In genomic region chr15:45185069-45185779, GRCh38 we compare ENCODE assay signal across 16 cellular contexts. TPM values are rescaled to one million over a fixed set of nuclear protein-coding genes. Genes with fewer than 3 reads are reported as not detected.
DNase-seq lines count a peak whose midpoint lies in the region; ATAC-seq and TF ChIP-seq lines count a peak whose summit lies in the region.
"Had no signal": no experiment of that assay in that cellular context is flagged by ENCODE, and none has a peak within 500 bp of the region (broad histone marks: within the 10 kb centered on the region; RNA-seq: fewer than 3 reads in every experiment).

No MANE protein-coding gene starts in this region.

- BruUV-seq in A673 (replicated peaks; lab: Mats Ljungman, UMichigan), result no TSS peak

- peaks cover 32% of the 10 kb centered on the region for H3K4me1 Mint-ChIP-seq in CD8-positive, alpha-beta T cell (ENCODE audit: low read depth)
- H3K4me1 Mint-ChIP-seq in nephron, result peaks cover 51% of the 10 kb centered on the region

- no peaks in the 10 kb centered on the region for H3K9me3 Mint-ChIP-seq in CD8-positive, alpha-beta T cell
- no peaks in the 10 kb centered on the region for H3K9me3 Mint-ChIP-seq in nephron
- H3K9me3 Mint-ChIP-seq: stimulated activated naive CD8-positive, alpha-beta T cell treated with anti-CD3 and anti-CD28 coated beads, Interleukin-15, Interleukin-2, amounts not matched to agents 100 ng/mL and 50 ng/mL, for 24 hours had no signal

- peaks cover 4% of the 10 kb centered on the region for H3K36me3 Mint-ChIP-seq in CD8-positive, alpha-beta T cell
- peaks cover 9% of the 10 kb centered on the region for H3K36me3 Mint-ChIP-seq in nephron (ENCODE audit: low read depth)

- H3K27ac ChIP-seq in A673 (ENCODE audit: low read depth, low read length, poor library complexity, severe bottlenecking), result peak overlapping the region; percentile 80
- H3K27ac ChIP-seq in CD8-positive, alpha-beta T cell (ENCODE audit: low read depth, low read length), result no peak overlapping the region
- H3K27ac ChIP-seq in ascending aorta, result peak overlapping the region; percentile 89 to 98
- H3K27ac ChIP-seq: C4-2B, VCaP had no signal

- TF ChIP-seq CTCF in A673 (conservative IDR thresholded peaks at IDR 0.05; ENCODE audit: low read depth, low read length), result no peak
- no peak for TF ChIP-seq CTCF in CD8-positive, alpha-beta T cell (IDR thresholded peaks at IDR 0.05)
- TF ChIP-seq CTCF in ascending aorta (IDR thresholded peaks at IDR 0.05), result no peak
- TF ChIP-seq CTCF in nephron (IDR thresholded peaks at IDR 0.05; ENCODE audit: unreplicated experiment in 3 of 3), result no peak

- no peaks in the 10 kb centered on the region for H3K27me3 Mint-ChIP-seq in CD8-positive, alpha-beta T cell (ENCODE audit: low read depth)
- no peaks in the 10 kb centered on the region for H3K27me3 Mint-ChIP-seq in nephron (ENCODE audit: low read depth)

- peak overlapping the region; percentile 89 for H3K4me3 ChIP-seq in A673 (ENCODE audit: low read depth, low read length, poor library complexity, severe bottlenecking)
- no peak overlapping the region for H3K4me3 ChIP-seq in CD8-positive, alpha-beta T cell (ENCODE audit: low read depth, low read length)
- H3K4me3 ChIP-seq in ascending aorta, result no peak overlapping the region

- intact Hi-C loops in A673 (cut with micrococcal nuclease; ENCODE audit: unreplicated experiment), result no loop called here
- intact Hi-C loops in CD8-positive, alpha-beta T cell (cut with DNase I, micrococcal nuclease), result loop anchor here in 1 of 2 experiments (10.0 kb wide), 1 partner anchor 160 kb away; the partner anchor contains the start of gene SORD
- intact Hi-C loops in ascending aorta (cut with DNase I), result loop anchor here (5.0 kb wide), 2 partner anchors 192 to 272 kb away; partner anchors contain the start of gene GATM

- peak overlapping the region; percentile 50 for H3K27ac Mint-ChIP-seq in CD8-positive, alpha-beta T cell
- peak overlapping the region in 2 of 3 experiments; percentile 60 to 72 for H3K27ac Mint-ChIP-seq in nephron
- H3K27ac Mint-ChIP-seq: stimulated activated naive CD8-positive, alpha-beta T cell treated with anti-CD3 and anti-CD28 coated beads, Interleukin-15, Interleukin-2, amounts not matched to agents 100 ng/mL and 50 ng/mL, for 24 hours had no signal

- CTCF ChIA-PET in A673 (lab: Charles Lee), result interaction anchor here (0.7 to 1.3 kb wide), 2 partner anchors 13 to 22 kb away, joined by 3 to 6 read pairs; no protein-coding TSS in a partner anchor
- CTCF ChIA-PET in CD8-positive, alpha-beta T cell (lab: Charles Lee), result interaction anchor here (0.6 to 3.0 kb wide), 7 partner anchors 8 to 272 kb away, joined by 3 to 19 read pairs (median 5); no protein-coding TSS in a partner anchor

- ATAC-seq in CD8-positive, alpha-beta T cell, result no peak
- ATAC-seq in GM18909 (IDR thresholded peaks at IDR 0.05; ENCODE audit: poor library complexity, unreplicated experiment), result no peak

- no peaks in the 10 kb centered on the region for H3K36me3 ChIP-seq in A673 (ENCODE audit: insufficient read depth, low read length, poor library complexity, severe bottlenecking)
- H3K36me3 ChIP-seq in CD8-positive, alpha-beta T cell (ENCODE audit: insufficient read depth, low read length), result no peaks in the 10 kb centered on the region
- no peaks in the 10 kb centered on the region for H3K36me3 ChIP-seq in ascending aorta

- POLR2A ChIA-PET in A673 (lab: Charles Lee; ENCODE audit: low non-redundant PET), result no interaction called here
- POLR2A ChIA-PET in CD8-positive, alpha-beta T cell (lab: Charles Lee), result interaction anchor here (1.6 to 6.6 kb wide), 3 partner anchors 15 to 18 kb away, joined by 6 to 107 read pairs (median 10); no protein-coding TSS in a partner anchor

- DNase-seq in A673 (ENCODE audit: low spot score) (no peak), ascending aorta (ENCODE audit: low spot score in 2 of 2) (no peak), NOMO-1 treated with dmso at 0.1 percent for 144 hours (lab: John Stamatoyannopoulos, UW; ENCODE audit: unreplicated experiment) (no peak), dermis blood vessel endothelial cell (no peak), NCI-H128 (lab: John Stamatoyannopoulos, UW; ENCODE audit: unreplicated experiment) (no peak)
- no peak for DNase-seq in CD8-positive, alpha-beta T cell
- DNase-seq: activated gamma-delta T cell; mammary epithelial cell; NCI-H1417; Right ventricle myocardium superior; stimulated activated CD4-positive, alpha-beta T cell treated with anti-CD3 and anti-CD28 coated beads, Interleukin-4, amount 100 ng/mL, for 24 hours had no signal

- peaks cover 54% of the 10 kb centered on the region for H3K4me1 ChIP-seq in A673 (ENCODE audit: insufficient read depth, low read length, poor library complexity, severe bottlenecking)
- H3K4me1 ChIP-seq in CD8-positive, alpha-beta T cell (ENCODE audit: insufficient read depth, low read length), result peaks cover 16% of the 10 kb centered on the region
- H3K4me1 ChIP-seq in ascending aorta, result peaks cover 0 to 5% of the 10 kb centered on the region in 2 donors

- H3K27me3 ChIP-seq in A673 (replicated peaks; ENCODE audit: insufficient read depth, low read depth, low read length, poor library complexity), result no peaks in the 10 kb centered on the region
- H3K27me3 ChIP-seq in CD8-positive, alpha-beta T cell (ENCODE audit: insufficient read depth, low read length), result no peaks in the 10 kb centered on the region
- H3K27me3 ChIP-seq in ascending aorta, result no peaks in the 10 kb centered on the region

- peak overlapping the region; percentile 67 for H3K4me3 Mint-ChIP-seq in CD8-positive, alpha-beta T cell
- H3K4me3 Mint-ChIP-seq in nephron, result peak overlapping the region; percentile 93 to 99 (median 97)

- H3K9me3 ChIP-seq in A673 (ENCODE audit: low read depth, low read length, poor library complexity, severe bottlenecking) (no peaks in the 10 kb centered on the region), ascending aorta (no peaks in the 10 kb centered on the region)
- no peaks in the 10 kb centered on the region for H3K9me3 ChIP-seq in CD8-positive, alpha-beta T cell (ENCODE audit: low read length)

RNA-seq across cellular contexts. Expression of gene SHF, which starts 2.5 kb away (rescaled TPM):
- 42.9 and 43.2 TPM in 2 replicates for total RNA-seq in A673 (2021)
- 1 to 10 TPM; 5.0 to 5.6 TPM for total RNA-seq in CD8-positive, alpha-beta T cell
- total RNA-seq in ascending aorta, result 75.0 TPM
- 1.8 and 3.7 TPM in 2 replicates for total RNA-seq in dermis blood vessel endothelial cell

RNA-seq across cellular contexts. Expression of gene DUOX1, which starts 55.4 kb away (rescaled TPM):
- total RNA-seq in A673 (2021) (1.4 and 1.7 TPM in 2 replicates), ascending aorta (2.7 TPM), dermis blood vessel endothelial cell (not detected in 2 replicates)
- total RNA-seq in CD8-positive, alpha-beta T cell, result not detected

RNA-seq across cellular contexts. Expression of gene DUOXA1, which starts 55.5 kb away (rescaled TPM):
- total RNA-seq in A673 (2021) (0.95 and 1.1 TPM in 2 replicates), ascending aorta (4.2 TPM), dermis blood vessel endothelial cell (not detected in 2 replicates)
- not detected for total RNA-seq in CD8-positive, alpha-beta T cell
